In genomic region chr2:195461010-195461409, GRCh38 we compare ENCODE assay signal across 32 cellular contexts.
"Had no signal": no experiment of that assay in that cellular context is flagged by ENCODE, and none has a peak within 500 bp of the region (broad histone marks: within the 10 kb centered on the region; RNA-seq: fewer than 3 reads in every experiment).

No MANE protein-coding gene starts in this region.

- H3K27me3 ChIP-seq: body of pancreas, esophagus muscularis mucosa, foreskin keratinocyte, gastrocnemius medialis had no signal

- ATAC-seq: activated CD4-positive, CD25-positive, alpha-beta regulatory T cell treated with anti-CD3 and anti-CD28 coated beads, Interleukin-2, amount 50 U/mL, for 24 hours; activated CD8-positive, alpha-beta T cell treated with anti-CD3 and anti-CD28 coated beads for 36 hours; activated T-cell treated with anti-CD3 and anti-CD28 coated beads, Interleukin-2, amount 50 U/mL, for 4 hours; activated T-helper 17 cell treated with anti-CD3 and anti-CD28 coated beads, Interleukin-2, amount 50 U/mL, for 72 hours; body of pancreas; effector memory CD8-positive, alpha-beta T cell; foreskin keratinocyte; gastrocnemius medialis; heart left ventricle had no signal

- H3K4me1 Mint-ChIP-seq: activated T-helper 17 cell treated with anti-CD3 and anti-CD28 coated beads, Interleukin-2, amount 50 U/mL, for 72 hours had no signal

- H3K27me3 Mint-ChIP-seq: activated B cell treated with CpG ODN at 0.5 μM for 24 hours; activated CD8-positive, alpha-beta T cell treated with anti-CD3 and anti-CD28 coated beads for 36 hours; activated naive CD8-positive, alpha-beta T cell; activated T-helper 17 cell treated with anti-CD3 and anti-CD28 coated beads, Interleukin-2, amount 50 U/mL, for 72 hours; effector memory CD8-positive, alpha-beta T cell had no signal

- H3K9me3 ChIP-seq: body of pancreas, gastrocnemius medialis had no signal

- FAIRE-seq: colon had no signal

- H3K27ac Mint-ChIP-seq: activated B cell treated with CpG ODN at 0.5 μM for 24 hours; activated CD8-positive, alpha-beta T cell treated with anti-CD3 and anti-CD28 coated beads for 36 hours; activated naive CD8-positive, alpha-beta T cell; activated T-helper 17 cell treated with anti-CD3 and anti-CD28 coated beads, Interleukin-2, amount 50 U/mL, for 72 hours; effector memory CD8-positive, alpha-beta T cell; T-helper 2 cell treated with Interferon-gamma antibody and Interleukin-4, amounts not matched to agents 5 μg/mL and 100 μg/mL, for 36 hours had no signal

- H3K4me3 ChIP-seq: body of pancreas, esophagus muscularis mucosa, gastrocnemius medialis, heart left ventricle had no signal

- H3K27ac ChIP-seq: body of pancreas, esophagus muscularis mucosa, foreskin keratinocyte, gastrocnemius medialis, heart left ventricle, WERI-Rb-1 had no signal

- H3K4me3 Mint-ChIP-seq: activated B cell treated with CpG ODN at 0.5 μM for 24 hours; activated CD8-positive, alpha-beta T cell treated with anti-CD3 and anti-CD28 coated beads for 36 hours; activated naive CD8-positive, alpha-beta T cell; activated T-cell treated with anti-CD3 and anti-CD28 coated beads, Interleukin-2, amount 50 U/mL, for 4 hours; activated T-helper 17 cell treated with anti-CD3 and anti-CD28 coated beads, Interleukin-2, amount 50 U/mL, for 72 hours; effector memory CD8-positive, alpha-beta T cell; T-helper 2 cell treated with Interferon-gamma antibody and Interleukin-4, amounts not matched to agents 5 μg/mL and 100 μg/mL, for 36 hours had no signal

- H3K36me3 ChIP-seq: esophagus muscularis mucosa, gastrocnemius medialis, heart left ventricle, WERI-Rb-1 had no signal

- H3K9me3 Mint-ChIP-seq: activated CD8-positive, alpha-beta T cell treated with anti-CD3 and anti-CD28 coated beads for 36 hours had no signal

- H3K4me1 ChIP-seq: body of pancreas, esophagus muscularis mucosa, foreskin keratinocyte, gastrocnemius medialis, heart left ventricle had no signal

- DNase-seq: activated B cell treated with CpG ODN at 0.5 μM for 24 hours; activated CD4-positive, alpha-beta T cell treated with anti-CD3 and anti-CD28 coated beads for 48 hours; activated CD4-positive, alpha-beta T cell treated with anti-CD3 and anti-CD28 coated beads, Interleukin-2, amount 50 U/mL, for 1 hour; activated CD4-positive, alpha-beta T cell treated with anti-CD3 and anti-CD28 coated beads, Interleukin-2, amount 50 U/mL, for 48 hours; activated CD8-positive, alpha-beta memory T cell treated with anti-CD3 and anti-CD28 coated beads for 24 hours; activated CD8-positive, alpha-beta T cell treated with anti-CD3 and anti-CD28 coated beads for 36 hours; activated effector memory CD4-positive, alpha-beta T cell treated with Interleukin-2 at 50 U/mL for 16 hours; activated gamma-delta T cell treated with Interleukin-2 at 50 U/mL for 16 hours; activated naive CD4-positive, alpha-beta T cell treated with anti-CD3 and anti-CD28 coated beads, Interleukin-2, amount 50 U/mL, for 16 hours; activated naive CD4-positive, alpha-beta T cell treated with Interleukin-2 at 50 U/mL for 16 hours; activated T-cell treated with anti-CD3 and anti-CD28 coated beads, Interleukin-2, amount 50 U/mL, for 4 hours; amniotic stem cell; anterior cingulate cortex; body of pancreas; caudate nucleus; cortex of kidney; dermis blood vessel endothelial cell; effector CD4-positive, alpha-beta T cell; effector memory CD8-positive, alpha-beta T cell; erythroblast; foreskin keratinocyte; gastrocnemius medialis; glutamatergic neuron; heart left ventricle; T1000; WERI-Rb-1 had no signal
